Comparison of ENCODE assay signal across 1 cellular context in genomic region chr7:36490335-36490940, GRCh38.
TF ChIP-seq lines count a peak whose summit lies in the region.

No MANE protein-coding gene starts in this region.

TF ChIP-seq in GM23338, 12 proteins besides CTCF, POLR2A, EP300 and RAD21 (continued from another document):
- TF ChIP-seq REST (IDR thresholded peaks at IDR 0.05; ENCODE audit: unreplicated experiment) (no peak), EZH2phosphoT487 (IDR thresholded peaks at IDR 0.05; ENCODE audit: unreplicated experiment) (no peak), STAT1 (IDR thresholded peaks at IDR 0.05; ENCODE audit: unreplicated experiment) (no peak), NANOG (IDR thresholded peaks at IDR 0.05; ENCODE audit: borderline replicate concordance) (no peak), CREB1 (CRISPR knock-in tag; IDR thresholded peaks at IDR 0.05; ENCODE audit: low read depth) (no peak), ETS1 (IDR thresholded peaks at IDR 0.05) (no peak)
- TF ChIP-seq, protein P1, sequence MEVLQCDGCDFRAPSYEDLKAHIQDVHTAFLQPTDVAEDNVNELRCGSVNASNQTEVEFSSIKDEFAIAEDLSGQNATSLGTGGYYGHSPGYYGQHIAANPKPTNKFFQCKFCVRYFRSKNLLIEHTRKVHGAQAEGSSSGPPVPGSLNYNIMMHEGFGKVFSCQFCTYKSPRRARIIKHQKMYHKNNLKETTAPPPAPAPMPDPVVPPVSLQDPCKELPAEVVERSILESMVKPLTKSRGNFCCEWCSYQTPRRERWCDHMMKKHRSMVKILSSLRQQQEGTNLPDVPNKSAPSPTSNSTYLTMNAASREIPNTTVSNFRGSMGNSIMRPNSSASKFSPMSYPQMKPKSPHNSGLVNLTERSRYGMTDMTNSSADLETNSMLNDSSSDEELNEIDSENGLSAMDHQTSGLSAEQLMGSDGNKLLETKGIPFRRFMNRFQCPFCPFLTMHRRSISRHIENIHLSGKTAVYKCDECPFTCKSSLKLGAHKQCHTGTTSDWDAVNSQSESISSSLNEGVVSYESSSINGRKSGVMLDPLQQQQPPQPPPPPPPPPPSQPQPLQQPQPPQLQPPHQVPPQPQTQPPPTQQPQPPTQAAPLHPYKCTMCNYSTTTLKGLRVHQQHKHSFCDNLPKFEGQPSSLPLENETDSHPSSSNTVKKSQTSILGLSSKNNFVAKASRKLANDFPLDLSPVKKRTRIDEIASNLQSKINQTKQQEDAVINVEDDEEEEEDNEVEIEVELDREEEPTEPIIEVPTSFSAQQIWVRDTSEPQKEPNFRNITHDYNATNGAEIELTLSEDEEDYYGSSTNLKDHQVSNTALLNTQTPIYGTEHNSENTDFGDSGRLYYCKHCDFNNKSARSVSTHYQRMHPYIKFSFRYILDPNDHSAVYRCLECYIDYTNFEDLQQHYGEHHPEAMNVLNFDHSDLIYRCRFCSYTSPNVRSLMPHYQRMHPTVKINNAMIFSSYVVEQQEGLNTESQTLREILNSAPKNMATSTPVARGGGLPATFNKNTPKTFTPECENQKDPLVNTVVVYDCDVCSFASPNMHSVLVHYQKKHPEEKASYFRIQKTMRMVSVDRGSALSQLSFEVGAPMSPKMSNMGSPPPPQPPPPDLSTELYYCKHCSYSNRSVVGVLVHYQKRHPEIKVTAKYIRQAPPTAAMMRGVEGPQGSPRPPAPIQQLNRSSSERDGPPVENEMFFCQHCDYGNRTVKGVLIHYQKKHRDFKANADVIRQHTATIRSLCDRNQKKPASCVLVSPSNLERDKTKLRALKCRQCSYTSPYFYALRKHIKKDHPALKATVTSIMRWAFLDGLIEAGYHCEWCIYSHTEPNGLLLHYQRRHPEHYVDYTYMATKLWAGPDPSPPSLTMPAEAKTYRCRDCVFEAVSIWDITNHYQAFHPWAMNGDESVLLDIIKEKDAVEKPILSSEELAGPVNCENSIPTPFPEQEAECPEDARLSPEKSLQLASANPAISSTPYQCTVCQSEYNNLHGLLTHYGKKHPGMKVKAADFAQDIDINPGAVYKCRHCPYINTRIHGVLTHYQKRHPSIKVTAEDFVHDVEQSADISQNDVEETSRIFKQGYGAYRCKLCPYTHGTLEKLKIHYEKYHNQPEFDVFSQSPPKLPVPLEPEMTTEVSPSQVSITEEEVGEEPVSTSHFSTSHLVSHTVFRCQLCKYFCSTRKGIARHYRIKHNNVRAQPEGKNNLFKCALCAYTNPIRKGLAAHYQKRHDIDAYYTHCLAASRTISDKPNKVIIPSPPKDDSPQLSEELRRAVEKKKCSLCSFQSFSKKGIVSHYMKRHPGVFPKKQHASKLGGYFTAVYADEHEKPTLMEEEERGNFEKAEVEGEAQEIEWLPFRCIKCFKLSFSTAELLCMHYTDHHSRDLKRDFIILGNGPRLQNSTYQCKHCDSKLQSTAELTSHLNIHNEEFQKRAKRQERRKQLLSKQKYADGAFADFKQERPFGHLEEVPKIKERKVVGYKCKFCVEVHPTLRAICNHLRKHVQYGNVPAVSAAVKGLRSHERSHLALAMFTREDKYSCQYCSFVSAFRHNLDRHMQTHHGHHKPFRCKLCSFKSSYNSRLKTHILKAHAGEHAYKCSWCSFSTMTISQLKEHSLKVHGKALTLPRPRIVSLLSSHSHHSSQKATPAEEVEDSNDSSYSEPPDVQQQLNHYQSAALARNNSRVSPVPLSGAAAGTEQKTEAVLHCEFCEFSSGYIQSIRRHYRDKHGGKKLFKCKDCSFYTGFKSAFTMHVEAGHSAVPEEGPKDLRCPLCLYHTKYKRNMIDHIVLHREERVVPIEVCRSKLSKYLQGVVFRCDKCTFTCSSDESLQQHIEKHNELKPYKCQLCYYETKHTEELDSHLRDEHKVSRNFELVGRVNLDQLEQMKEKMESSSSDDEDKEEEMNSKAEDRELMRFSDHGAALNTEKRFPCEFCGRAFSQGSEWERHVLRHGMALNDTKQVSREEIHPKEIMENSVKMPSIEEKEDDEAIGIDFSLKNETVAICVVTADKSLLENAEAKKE (CRISPR knock-in tag; IDR thresholded peaks at IDR 0.05), result no peak
